ENCODE assay signal across 8 cellular contexts in genomic region chr7:128507321-128507993, GRCh38. TPM values are rescaled to one million over a fixed set of nuclear protein-coding genes. Genes with fewer than 3 reads are reported as not detected.
DNase-seq lines count a peak whose midpoint lies in the region; ATAC-seq and TF ChIP-seq lines count a peak whose summit lies in the region.
"Not testable (repeated sequence)": the region's sequence is repeated elsewhere in the genome, so short reads cannot be mapped to it uniquely, and the experiment has no call there.

No MANE protein-coding gene starts in this region.

- H3K4me1 Mint-ChIP-seq in CD8-positive, alpha-beta memory T cell: peaks cover 29 to 36% (median 30%) of the 10 kb centered on the region in 3 donors
- not testable (repeated sequence) for H3K4me1 Mint-ChIP-seq in WTC11
- H3K4me1 Mint-ChIP-seq in immature natural killer cell: peaks cover 23 to 26% of the 10 kb centered on the region in 2 donors
- peaks cover 14 to 20% of the 10 kb centered on the region in 2 donors for H3K4me1 Mint-ChIP-seq in stimulated activated naive B cell treated with anti-CD40 and anti-IgM and Interleukin-4, amounts not matched to agents 10 μg/mL and 1 μg/mL and 100 μg/mL, for 72 hours

- peak; percentile 49 for ATAC-seq in GM18907 (IDR thresholded peaks at IDR 0.05; ENCODE audit: unreplicated experiment)
- peak; percentile 52 for ATAC-seq in GM21390 (IDR thresholded peaks at IDR 0.05; ENCODE audit: unreplicated experiment)
- ATAC-seq in HG02763 (IDR thresholded peaks at IDR 0.05; ENCODE audit: unreplicated experiment): peak; percentile 46
- ATAC-seq in HG03378 (IDR thresholded peaks at IDR 0.05; ENCODE audit: unreplicated experiment): peak; percentile 33
- ATAC-seq in WTC11: not testable (repeated sequence)
- ATAC-seq in stimulated activated naive B cell treated with anti-CD40 and anti-IgM and Interleukin-4, amounts not matched to agents 10 μg/mL and 1 μg/mL and 100 μg/mL, for 72 hours (replicated peaks): peak in 1 of 2 donors; percentile 38

- H3K27ac Mint-ChIP-seq in CD8-positive, alpha-beta memory T cell: peak overlapping the region; percentile 22 to 94 (median 82)
- H3K27ac Mint-ChIP-seq in WTC11 (0 out of 2 replicates have a peak overlapping the region, but pooled peaks have one; percentile 13), immature natural killer cell (peak overlapping the region; percentile 45 to 89 (median 77))
- H3K27ac Mint-ChIP-seq in stimulated activated naive B cell treated with anti-CD40 and anti-IgM and Interleukin-4, amounts not matched to agents 10 μg/mL and 1 μg/mL and 100 μg/mL, for 72 hours: peak overlapping the region; percentile 79

- POLR2A ChIA-PET in CD8-positive, alpha-beta memory T cell (lab: Charles Lee): interaction anchor here (0.7 kb wide), 1 partner anchor 355 kb away, joined by 4 read pairs; the partner anchor contains the start of gene ATP6V1F
- POLR2A ChIA-PET in WTC11 (lab: Charles Lee): not testable (repeated sequence)

- not testable (repeated sequence) for H3K27me3 ChIP-seq in CD8-positive, alpha-beta memory T cell (ENCODE audit: insufficient read depth, low read length, poor library complexity, severe bottlenecking)

- DNase-seq in CD8-positive, alpha-beta memory T cell: peak in 1 of 5 donors; percentile 2
- DNase-seq in WTC11 (ENCODE audit: low spot score); stimulated activated naive B cell treated with anti-CD40 and anti-IgM and Interleukin-4, amounts not matched to agents 10 μg/mL and 1 μg/mL and 100 μg/mL, for 72 hours: not testable (repeated sequence)
- DNase-seq in immature natural killer cell: peak in 1 of 3 donors; percentile 10

- H3K36me3 Mint-ChIP-seq in CD8-positive, alpha-beta memory T cell: peaks cover 0 to 13% (median 1%) of the 10 kb centered on the region in 3 donors
- not testable (repeated sequence) for H3K36me3 Mint-ChIP-seq in WTC11, immature natural killer cell
- peaks cover 5 to 18% of the 10 kb centered on the region in 2 donors for H3K36me3 Mint-ChIP-seq in stimulated activated naive B cell treated with anti-CD40 and anti-IgM and Interleukin-4, amounts not matched to agents 10 μg/mL and 1 μg/mL and 100 μg/mL, for 72 hours

- not testable (repeated sequence) for TF ChIP-seq CTCF in WTC11 (IDR thresholded peaks at IDR 0.05)

- H3K27ac ChIP-seq in CD8-positive, alpha-beta memory T cell (ENCODE audit: low read depth, low read length): not testable (repeated sequence)

- not testable (repeated sequence) for H3K36me3 ChIP-seq in CD8-positive, alpha-beta memory T cell (ENCODE audit: insufficient read depth, low read length)

- H3K4me3 ChIP-seq in CD8-positive, alpha-beta memory T cell (ENCODE audit: low read length): not testable (repeated sequence)

- peak overlapping the region; percentile 50 to 80 (median 67) for H3K4me3 Mint-ChIP-seq in CD8-positive, alpha-beta memory T cell
- H3K4me3 Mint-ChIP-seq in WTC11; stimulated activated naive B cell treated with anti-CD40 and anti-IgM and Interleukin-4, amounts not matched to agents 10 μg/mL and 1 μg/mL and 100 μg/mL, for 72 hours: not testable (repeated sequence)
- peak overlapping the region; percentile 51 to 79 (median 66) for H3K4me3 Mint-ChIP-seq in immature natural killer cell

- CTCF ChIA-PET in CD8-positive, alpha-beta memory T cell (lab: Charles Lee); WTC11 (lab: Charles Lee): not testable (repeated sequence)

- peaks cover 16% of the 10 kb centered on the region for H3K4me1 ChIP-seq in CD8-positive, alpha-beta memory T cell (ENCODE audit: insufficient read depth, low read length)

- H3K27me3 Mint-ChIP-seq in CD8-positive, alpha-beta memory T cell; WTC11 (ENCODE audit: low read depth); immature natural killer cell (ENCODE audit: low read depth in 3 of 3); stimulated activated naive B cell treated with anti-CD40 and anti-IgM and Interleukin-4, amounts not matched to agents 10 μg/mL and 1 μg/mL and 100 μg/mL, for 72 hours: not testable (repeated sequence)

- not testable (repeated sequence) for H3K9me3 Mint-ChIP-seq in CD8-positive, alpha-beta memory T cell; WTC11; immature natural killer cell; stimulated activated naive B cell treated with anti-CD40 and anti-IgM and Interleukin-4, amounts not matched to agents 10 μg/mL and 1 μg/mL and 100 μg/mL, for 72 hours

- not testable (repeated sequence) for H3K9me3 ChIP-seq in CD8-positive, alpha-beta memory T cell (ENCODE audit: low read length)

RNA-seq across cellular contexts. Expression of gene METTL2B, which starts 30.9 kb away (rescaled TPM):
- 10 to 100 TPM; 58.6 to 59.5 TPM for total RNA-seq in CD8-positive, alpha-beta memory T cell
- polyA plus RNA-seq in CD8-positive, alpha-beta memory T cell: 38.3 TPM
- total RNA-seq in WTC11 (2021): 38.6 to 40.4 TPM (median 39.6 TPM) in 3 replicates
- polyA plus RNA-seq in immature natural killer cell: 10 to 100 TPM in 2 of 3 donors, 1 to 10 TPM in 1; 2.8 to 24.9 (median 11.9) TPM

RNA-seq across cellular contexts. Expression of gene HILPDA, which starts 51.8 kb away (rescaled TPM):
- 10 to 100 TPM; 16.7 to 17.5 TPM for total RNA-seq in CD8-positive, alpha-beta memory T cell
- 2.5 TPM for polyA plus RNA-seq in CD8-positive, alpha-beta memory T cell
- 28.3 to 29.5 TPM (median 28.7 TPM) in 3 replicates for total RNA-seq in WTC11 (2021)
- 1 to 10 TPM; 5.7 to 6.5 (median 6.0) TPM for polyA plus RNA-seq in immature natural killer cell

Comparison
In these comparisons a context has a peak if more than half of its experiments do, and no peak if none do; other contexts are left out.
1. H3K27ac Mint-ChIP-seq: peak in every context shown above with its lines; median percentile 82 in CD8-positive, alpha-beta memory T cell; 79 in stimulated activated naive B cell treated with anti-CD40 and anti-IgM and Interleukin-4, amounts not matched to agents 10 μg/mL and 1 μg/mL and 100 μg/mL, for 72 hours; 77 in immature natural killer cell; 13 in WTC11.